In genomic region chr12:122917508-122918227, GRCh38 we compare ENCODE assay signal across 9 cellular contexts. TPM values are rescaled to one million over a fixed set of nuclear protein-coding genes. Genes with fewer than 3 reads are reported as not detected.
A peak's percentile ranks its signal among the peaks of the same experiment; 100 is the strongest.
DNase-seq lines count a peak whose midpoint lies in the region; ATAC-seq and TF ChIP-seq lines count a peak whose summit lies in the region.
"Had no signal": no experiment of that assay in that cellular context is flagged by ENCODE, and none has a peak within 500 bp of the region (broad histone marks: within the 10 kb centered on the region; RNA-seq: fewer than 3 reads in every experiment).

No MANE protein-coding gene starts in this region.

- no peak overlapping the region for H3K4me3 Mint-ChIP-seq in mesothelial cell of epicardium
- H3K4me3 Mint-ChIP-seq: CD4-positive, alpha-beta memory T cell had no signal

- no peaks in the 10 kb centered on the region for H3K36me3 ChIP-seq in esophagus (ENCODE audit: control insufficient read depth in 2 of 2, insufficient read depth in 2 of 2, low read length in 1 of 2)

- TF ChIP-seq CTCF in AG04449 (IDR thresholded peaks at IDR 0.05; ENCODE audit: insufficient read depth, low read length, missing control alignments): no peak
- no peak for TF ChIP-seq CTCF in mesothelial cell of epicardium (IDR thresholded peaks at IDR 0.05; ENCODE audit: unreplicated experiment)

- H3K27ac Mint-ChIP-seq in mesothelial cell of epicardium: peak overlapping the region; percentile 65
- H3K27ac Mint-ChIP-seq: CD4-positive, alpha-beta memory T cell had no signal

- H3K4me1 Mint-ChIP-seq in mesothelial cell of epicardium: peaks cover 13% of the 10 kb centered on the region

- no peaks in the 10 kb centered on the region for H3K9me3 ChIP-seq in esophagus (ENCODE audit: control insufficient read depth in 2 of 2, insufficient read depth in 1 of 2, low read depth in 1 of 2, low read length in 1 of 2)

- no peaks in the 10 kb centered on the region for H3K27me3 ChIP-seq in esophagus (ENCODE audit: control insufficient read depth in 1 of 2, insufficient read depth in 2 of 2, low read length in 2 of 2)

- WGBS in esophagus, 2 donors: 40 to 51% methylated on average over 11 of the region's 11 CpGs

- H3K36me3 Mint-ChIP-seq in mesothelial cell of epicardium: no peaks in the 10 kb centered on the region
- H3K36me3 Mint-ChIP-seq: CD4-positive, alpha-beta memory T cell had no signal

- H3K27me3 Mint-ChIP-seq in mesothelial cell of epicardium (ENCODE audit: low read depth): no peaks in the 10 kb centered on the region
- H3K27me3 Mint-ChIP-seq: CD4-positive, alpha-beta memory T cell had no signal

- H3K4me3 ChIP-seq in AG04449 (ENCODE audit: low read depth, low read length) (no peak overlapping the region), esophagus (ENCODE audit: low read depth in 1 of 2, low read length in 2 of 2) (no peak overlapping the region)

- DNase-seq in AG04449 (ENCODE audit: low read depth, low spot score): peak; percentile 28
- peak; percentile 51 for DNase-seq in LoVo (ENCODE audit: low spot score)
- no peak for DNase-seq in mesothelial cell of epicardium (ENCODE audit: low spot score in 2 of 2, unreplicated experiment in 2 of 2)
- DNase-seq in COLO668 (lab: John Stamatoyannopoulos, UW; ENCODE audit: unreplicated experiment): no peak
- DNase-seq: CD4-positive, alpha-beta memory T cell had no signal

- POLR2A ChIA-PET in AG04449 (lab: Yijun Ruan, JAX): interaction anchor here (1.0 kb wide), 1 partner anchor 46 kb away, joined by 3 read pairs; no protein-coding TSS in a partner anchor

- peak overlapping the region; percentile 63 to 67 for H3K27ac ChIP-seq in esophagus (ENCODE audit: low read depth in 2 of 2, low read length in 1 of 2)

- H3K4me1 ChIP-seq in esophagus (ENCODE audit: control insufficient read depth in 2 of 2, insufficient read depth in 2 of 2, low read length in 1 of 2): peaks cover 0 to 3% of the 10 kb centered on the region in 2 donors

- CTCF ChIA-PET in AG04449 (lab: Yijun Ruan, JAX): interaction anchor here (1.4 to 1.5 kb wide), 2 partner anchors 57 to 64 kb away, joined by 3 read pairs; no protein-coding TSS in a partner anchor

- peaks cover 3% of the 10 kb centered on the region for H3K9me3 Mint-ChIP-seq in mesothelial cell of epicardium

- ATAC-seq in HG03280 (IDR thresholded peaks at IDR 0.05; ENCODE audit: unreplicated experiment) (no peak), HG02623 (IDR thresholded peaks at IDR 0.05; ENCODE audit: unreplicated experiment) (no peak), GM18498 (IDR thresholded peaks at IDR 0.05; ENCODE audit: unreplicated experiment) (no peak)

RNA-seq across cellular contexts. Expression of gene VPS37B, which starts 21.7 kb away (rescaled TPM):
- polyA plus RNA-seq in esophagus: 10 to 100 TPM; 50.2 to 81.4 TPM
- total RNA-seq in mesothelial cell of epicardium: 28.1 to 29.1 TPM (median 29.0 TPM) in 3 replicates

RNA-seq across cellular contexts. Expression of gene ABCB9, which starts 48.6 kb away (rescaled TPM):
- 1 to 10 TPM; 1.5 to 4.4 TPM for polyA plus RNA-seq in esophagus
- 14.9 to 16.7 TPM (median 16.1 TPM) in 3 replicates for total RNA-seq in mesothelial cell of epicardium

RNA-seq across cellular contexts. Expression of gene OGFOD2, which starts 57.4 kb away (rescaled TPM):
- 10 to 100 TPM; 10.8 to 11.5 TPM for polyA plus RNA-seq in esophagus
- 13.8 to 15.0 TPM (median 14.9 TPM) in 3 replicates for total RNA-seq in mesothelial cell of epicardium

Comparison
In these comparisons a context has a peak if more than half of its experiments do, and no peak if none do; other contexts are left out.
1. DNase-seq: peak in AG04449 (single experiment) and LoVo (single experiment); none in mesothelial cell of epicardium (0 of 2) and COLO668 (single experiment).